15 cellular contexts compared by ENCODE assay signal in the genomic region with DNA sequence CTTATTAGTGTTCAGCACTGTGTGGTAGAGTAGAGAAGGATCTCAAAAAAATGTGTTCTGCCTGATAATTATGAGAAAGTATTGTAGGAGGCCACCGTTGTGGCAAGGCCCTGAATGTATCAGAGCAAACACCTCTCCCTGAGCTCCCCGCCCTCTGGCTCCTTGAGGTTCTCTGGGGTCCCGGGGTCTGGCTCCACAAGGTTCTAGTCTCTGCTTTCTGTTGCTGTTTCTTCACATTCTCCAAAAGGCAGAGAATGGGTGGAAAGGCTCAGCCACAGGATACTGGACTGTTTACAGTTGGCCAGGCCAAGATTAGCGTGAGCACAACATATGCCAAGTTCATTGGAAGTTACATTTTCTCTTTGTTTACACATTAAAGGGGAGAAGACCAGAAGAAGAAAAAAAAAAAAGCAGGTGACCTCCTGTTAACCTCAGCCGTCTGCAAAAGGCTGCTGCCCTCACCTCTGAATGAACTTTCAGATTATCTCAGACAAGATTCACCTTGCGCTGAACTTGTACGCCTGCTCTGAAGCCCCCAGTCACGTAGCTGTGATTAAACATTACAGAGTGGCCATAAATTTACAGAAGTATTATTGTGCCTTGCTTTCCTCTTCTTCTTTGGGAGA. TPM values are rescaled to one million over a fixed set of nuclear protein-coding genes. Genes with fewer than 3 reads are reported as not detected.
DNase-seq lines count a peak whose midpoint lies in the region; ATAC-seq, FAIRE-seq and TF ChIP-seq lines count a peak whose summit lies in the region.
"Had no signal": no experiment of that assay in that cellular context is flagged by ENCODE, and none has a peak within 500 bp of the region (broad histone marks: within the 10 kb centered on the region; RNA-seq: fewer than 3 reads in every experiment).

No MANE protein-coding gene starts in this region.

- H3K27ac Mint-ChIP-seq in astrocyte (ENCODE audit: unreplicated experiment) = no peak overlapping the region
- no peak overlapping the region for H3K27ac Mint-ChIP-seq in T-helper 2 cell treated with Interferon-gamma antibody and Interleukin-4, amounts not matched to agents 5 μg/mL and 100 μg/mL, for 36 hours
- H3K27ac Mint-ChIP-seq: activated naive CD8-positive, alpha-beta T cell had no signal

- H3K27ac ChIP-seq in astrocyte (ENCODE audit: low read depth, low read length) (no peak overlapping the region), left ventricle myocardium inferior (replicated peaks) (peak overlapping the region; percentile 76), rectal smooth muscle tissue (ENCODE audit: low read depth, low read length) (peak overlapping the region; percentile 26), uterus (peak overlapping the region in 1 of 2 donors; percentile 53)
- H3K27ac ChIP-seq: thoracic aorta had no signal

- peaks cover 5% of the 10 kb centered on the region for H3K4me1 Mint-ChIP-seq in astrocyte (ENCODE audit: low read depth, unreplicated experiment)
- H3K4me1 Mint-ChIP-seq in T-helper 2 cell treated with Interferon-gamma antibody and Interleukin-4, amounts not matched to agents 5 μg/mL and 100 μg/mL, for 36 hours (ENCODE audit: low read depth) = no peaks in the 10 kb centered on the region

- H3K4me1 ChIP-seq in astrocyte (ENCODE audit: insufficient read depth, low read length) (peaks cover 2% of the 10 kb centered on the region), left ventricle myocardium inferior (peaks cover 33% of the 10 kb centered on the region), rectal smooth muscle tissue (ENCODE audit: control insufficient read depth, insufficient read depth, low read length) (no peaks in the 10 kb centered on the region), uterus (no peaks in the 10 kb centered on the region)

- H3K9ac ChIP-seq in astrocyte (ENCODE audit: low read length) (no peak overlapping the region), rectal smooth muscle tissue (ENCODE audit: low read length) (no peak overlapping the region)

- H3K27me3 ChIP-seq in astrocyte (ENCODE audit: insufficient read depth, low read length) = no peaks in the 10 kb centered on the region
- no peaks in the 10 kb centered on the region for H3K27me3 ChIP-seq in left ventricle myocardium inferior (ENCODE audit: low read depth)
- H3K27me3 ChIP-seq in rectal smooth muscle tissue (ENCODE audit: control insufficient read depth, insufficient read depth, low read length) = no peaks in the 10 kb centered on the region
- no peaks in the 10 kb centered on the region for H3K27me3 ChIP-seq in uterus
- H3K27me3 ChIP-seq: esophagus squamous epithelium had no signal

- no peaks in the 10 kb centered on the region for H4K20me1 ChIP-seq in astrocyte (ENCODE audit: insufficient read depth, low read length)

- FAIRE-seq in astrocyte (lab: Jason Lieb, UNC) = no peak

- H3K9me3 ChIP-seq in astrocyte (ENCODE audit: insufficient read depth, low read depth, low read length) (no peaks in the 10 kb centered on the region), left ventricle myocardium inferior (replicated peaks) (no peaks in the 10 kb centered on the region), uterus (no peaks in the 10 kb centered on the region)
- H3K9me3 ChIP-seq: esophagus squamous epithelium, thoracic aorta had no signal

- peak; percentile 83 for ATAC-seq in GM19351 (IDR thresholded peaks at IDR 0.05; ENCODE audit: unreplicated experiment)

- H2AFZ ChIP-seq in astrocyte (ENCODE audit: low read depth, low read length) = no peak overlapping the region

- TF ChIP-seq CTCF in astrocyte (IDR thresholded peaks at IDR 0.05; ENCODE audit: insufficient read depth, low read depth, low read length) = no peak
- no peak for TF ChIP-seq CTCF in left ventricle myocardium inferior (IDR thresholded peaks at IDR 0.05; ENCODE audit: borderline replicate concordance)
- no peak for TF ChIP-seq CTCF in uterus (IDR thresholded peaks at IDR 0.05)

- DNase-seq in astrocyte (ENCODE audit: low read depth) (peak; percentile 37), left ventricle myocardium inferior (no peak), COLO668 (lab: John Stamatoyannopoulos, UW; ENCODE audit: unreplicated experiment) (no peak), uterus (no peak), DMS53 treated with DMSO at 0.1 percent for 48 hours (lab: John Stamatoyannopoulos, UW; ENCODE audit: unreplicated experiment) (no peak)
- no peak for DNase-seq in T-helper 2 cell treated with Interferon-gamma antibody and Interleukin-4, amounts not matched to agents 5 μg/mL and 100 μg/mL, for 36 hours (ENCODE audit: low spot score)
- DNase-seq: activated CD8-positive, alpha-beta memory T cell treated with anti-CD3 and anti-CD28 coated beads, Interleukin-2, amount 50 U/mL, for 48 hours; DMS 273 treated with DMSO at 0.1 percent for 48 hours; esophagus squamous epithelium; NCI-H2107; stimulated activated CD4-positive, alpha-beta T cell treated with anti-CD3 and anti-CD28 coated beads, Interleukin-15, amount 100 ng/mL, for 24 hours had no signal

- H3K79me2 ChIP-seq in astrocyte (ENCODE audit: insufficient read depth, low read length) = no peaks in the 10 kb centered on the region

- no peaks in the 10 kb centered on the region for H3K9me3 Mint-ChIP-seq in astrocyte (ENCODE audit: unreplicated experiment)
- H3K9me3 Mint-ChIP-seq in T-helper 2 cell treated with Interferon-gamma antibody and Interleukin-4, amounts not matched to agents 5 μg/mL and 100 μg/mL, for 36 hours = no peaks in the 10 kb centered on the region

- no peaks in the 10 kb centered on the region for H3K36me3 Mint-ChIP-seq in astrocyte (ENCODE audit: low read depth, unreplicated experiment)
- no peaks in the 10 kb centered on the region for H3K36me3 Mint-ChIP-seq in T-helper 2 cell treated with Interferon-gamma antibody and Interleukin-4, amounts not matched to agents 5 μg/mL and 100 μg/mL, for 36 hours (ENCODE audit: low read depth)
- H3K36me3 Mint-ChIP-seq: activated naive CD8-positive, alpha-beta T cell had no signal

- H3K4me3 ChIP-seq in astrocyte (ENCODE audit: insufficient read depth, low read depth, low read length) (no peak overlapping the region), left ventricle myocardium inferior (no peak overlapping the region), rectal smooth muscle tissue (ENCODE audit: low read length) (no peak overlapping the region), uterus (no peak overlapping the region)
- H3K4me3 ChIP-seq: esophagus squamous epithelium, thoracic aorta had no signal

- no peak for TF ChIP-seq POLR2A in uterus (IDR thresholded peaks at IDR 0.05)

- no peak overlapping the region for H3K4me3 Mint-ChIP-seq in astrocyte (ENCODE audit: unreplicated experiment)
- H3K4me3 Mint-ChIP-seq in T-helper 2 cell treated with Interferon-gamma antibody and Interleukin-4, amounts not matched to agents 5 μg/mL and 100 μg/mL, for 36 hours = no peak overlapping the region
- H3K4me3 Mint-ChIP-seq: activated naive CD8-positive, alpha-beta T cell had no signal

- no peak overlapping the region for H3K4me2 ChIP-seq in astrocyte (ENCODE audit: low read length)

- H3K27me3 Mint-ChIP-seq in astrocyte (ENCODE audit: low read depth, unreplicated experiment) = no peaks in the 10 kb centered on the region
- no peaks in the 10 kb centered on the region for H3K27me3 Mint-ChIP-seq in T-helper 2 cell treated with Interferon-gamma antibody and Interleukin-4, amounts not matched to agents 5 μg/mL and 100 μg/mL, for 36 hours (ENCODE audit: low read depth)
- H3K27me3 Mint-ChIP-seq: activated naive CD8-positive, alpha-beta T cell had no signal

- intact Hi-C loops in left ventricle myocardium inferior (cut with micrococcal nuclease) (no loop called here), uterus (cut with DNase I; ENCODE audit: low total_unique reads) (no loop called here)

- no peaks in the 10 kb centered on the region for H3K36me3 ChIP-seq in astrocyte (ENCODE audit: insufficient read depth, low read length)
- no peaks in the 10 kb centered on the region for H3K36me3 ChIP-seq in left ventricle myocardium inferior
- H3K36me3 ChIP-seq in rectal smooth muscle tissue (ENCODE audit: control insufficient read depth, insufficient read depth, low read length) = no peaks in the 10 kb centered on the region
- H3K36me3 ChIP-seq in uterus = no peaks in the 10 kb centered on the region
- H3K36me3 ChIP-seq: esophagus squamous epithelium, thoracic aorta had no signal

RNA-seq across cellular contexts. Expression of gene CYP26B1, which starts 56.6 kb away (rescaled TPM):
- 0.77 and 1.2 TPM in 2 replicates for total RNA-seq in astrocyte
- 1.5 TPM for total RNA-seq in left ventricle myocardium inferior
- 1 to 10 TPM in 2 of 4 donors, under 1 TPM in 1, not detected in 1; 0.59 to 6.5 (median 1.4) TPM for total RNA-seq in uterus
